1 cellular context compared by ENCODE assay signal in the genomic region with DNA sequence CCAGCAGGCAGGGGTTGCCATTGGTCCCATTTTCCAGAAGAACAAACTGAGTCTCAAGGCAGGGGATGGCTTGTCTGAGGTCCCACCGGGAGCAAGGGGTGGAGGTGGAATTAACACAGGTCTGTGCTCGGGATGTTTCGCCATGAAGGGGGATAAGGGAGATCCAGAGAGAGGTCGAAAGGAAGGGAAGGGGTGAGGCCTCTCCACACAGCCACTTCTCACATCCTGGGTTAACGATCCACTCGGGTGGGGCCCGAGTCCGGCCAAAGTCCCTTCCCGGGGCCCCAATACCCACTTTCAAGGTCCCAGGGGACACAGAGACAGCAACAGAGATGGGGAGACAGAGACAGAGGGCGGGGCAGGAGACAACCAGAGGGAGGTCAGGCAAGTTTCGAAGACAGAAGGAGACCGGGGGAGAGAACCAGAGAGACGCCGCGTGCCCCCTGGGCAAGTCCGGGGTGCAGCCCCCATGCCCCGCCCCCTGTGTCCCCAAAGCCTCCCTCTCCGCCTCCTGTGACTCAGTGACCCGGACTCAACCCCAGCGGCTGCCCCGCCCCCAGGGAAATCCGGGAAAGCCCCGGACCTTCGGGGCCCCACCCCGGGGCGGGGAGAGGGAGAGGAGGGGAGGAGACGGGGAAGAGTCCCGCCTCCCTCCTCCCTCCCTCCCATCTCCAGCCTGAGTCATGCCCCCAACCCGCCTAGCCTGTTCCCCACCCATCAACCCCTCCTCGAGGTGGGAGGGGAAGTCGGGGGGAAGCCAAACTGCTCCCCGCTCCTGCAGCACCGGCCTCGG.
TF ChIP-seq lines count a peak whose summit lies in the region.

No MANE protein-coding gene starts in this region.

TF ChIP-seq in K562, 482 proteins besides CTCF, POLR2A, EP300 and RAD21 (continued from another document):
- TF ChIP-seq, protein P1, sequence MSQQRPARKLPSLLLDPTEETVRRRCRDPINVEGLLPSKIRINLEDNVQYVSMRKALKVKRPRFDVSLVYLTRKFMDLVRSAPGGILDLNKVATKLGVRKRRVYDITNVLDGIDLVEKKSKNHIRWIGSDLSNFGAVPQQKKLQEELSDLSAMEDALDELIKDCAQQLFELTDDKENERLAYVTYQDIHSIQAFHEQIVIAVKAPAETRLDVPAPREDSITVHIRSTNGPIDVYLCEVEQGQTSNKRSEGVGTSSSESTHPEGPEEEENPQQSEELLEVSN (IDR thresholded peaks at IDR 0.05; ENCODE audit: borderline replicate concordance in 1 of 2, extremely low read depth in 1 of 2, insufficient read depth in 1 of 2, insufficient read length in 1 of 2, low read depth in 1 of 2, low read length in 1 of 2, poor library complexity in 1 of 2, severe bottlenecking in 1 of 2) = peak in 1 of 2 experiments; percentile 11
- TF ChIP-seq NCOR1 (IDR thresholded peaks at IDR 0.05) (peak; percentile 39; the same call in 1 of the 2 replicates), RCOR1 (IDR thresholded peaks at IDR 0.05; ENCODE audit: borderline replicate concordance in 1 of 2, low read depth in 2 of 2, low read length in 2 of 2) (0 out of 4 replicates have a peak, but pooled peaks of 1 of the 2 experiments have one; percentile 64), ARID1B (IDR thresholded peaks at IDR 0.05) (peak; percentile 15; the same call in 1 of the 2 replicates), TOE1 (IDR thresholded peaks at IDR 0.05; ENCODE audit: borderline replicate concordance) (peak; percentile 11; the same call in 1 of the 2 replicates), TOE1 (CRISPR knock-in tag; IDR thresholded peaks at IDR 0.05; ENCODE audit: borderline replicate concordance, low read depth) (no peak), NFE2 (IDR thresholded peaks at IDR 0.05; ENCODE audit: low read depth) (peak; percentile 66), RBM39 (optimal IDR thresholded peaks at IDR 0.05; ENCODE audit: low read depth, low read length) (no peak), SRF (CRISPR knock-in tag; IDR thresholded peaks at IDR 0.05) (peak in 1 of 2 experiments; percentile 37; a peak in 1 of 4 replicates), HMGN3 (IDR thresholded peaks at IDR 0.05; ENCODE audit: borderline replicate concordance, extremely low read depth, insufficient read length, low read depth, low read length) (peak; percentile 70), KDM4B (IDR thresholded peaks at IDR 0.05; ENCODE audit: borderline replicate concordance in 2 of 2, low read depth in 1 of 2) (peak in 1 of 2 experiments; percentile 88; a peak in 1 of 4 replicates), NR2C2 (CRISPR knock-in tag; IDR thresholded peaks at IDR 0.05) (no peak), NR2C2 (tag; IDR thresholded peaks at IDR 0.05) (peak; percentile 69), KDM1A (IDR thresholded peaks at IDR 0.05) (peak; percentile 74 to 88; a peak in 3 of 4 replicates), C11orf30 (IDR thresholded peaks at IDR 0.05; ENCODE audit: low read depth) (peak; percentile 59; the same call in 1 of the 2 replicates), FOSL1 (tag; conservative IDR thresholded peaks at IDR 0.05) (peak; percentile 86), CTBP1 (IDR thresholded peaks at IDR 0.05; ENCODE audit: borderline replicate concordance) (peak; percentile 28; the same call in 1 of the 2 replicates), JUN (IDR thresholded peaks at IDR 0.05; ENCODE audit: borderline replicate concordance, low read depth, low read length) (peak; percentile 68; the same call in 1 of the 2 replicates), JUN (CRISPR knock-in tag; IDR thresholded peaks at IDR 0.05; ENCODE audit: borderline replicate concordance) (no peak), TBL1XR1 (IDR thresholded peaks at IDR 0.05; ENCODE audit: low read length in 2 of 2) (peak in 1 of 2 experiments; percentile 31; a peak in 1 of 4 replicates), BCOR (IDR thresholded peaks at IDR 0.05) (peak; percentile 95; the same call in 1 of the 2 replicates), SP1 (CRISPR knock-in tag; IDR thresholded peaks at IDR 0.05) (no peak; the same call in 1 of the 2 replicates)
- TF ChIP-seq, protein P2, sequence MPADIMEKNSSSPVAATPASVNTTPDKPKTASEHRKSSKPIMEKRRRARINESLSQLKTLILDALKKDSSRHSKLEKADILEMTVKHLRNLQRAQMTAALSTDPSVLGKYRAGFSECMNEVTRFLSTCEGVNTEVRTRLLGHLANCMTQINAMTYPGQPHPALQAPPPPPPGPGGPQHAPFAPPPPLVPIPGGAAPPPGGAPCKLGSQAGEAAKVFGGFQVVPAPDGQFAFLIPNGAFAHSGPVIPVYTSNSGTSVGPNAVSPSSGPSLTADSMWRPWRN (IDR thresholded peaks at IDR 0.05; ENCODE audit: low read depth) = no peak
- TF ChIP-seq, protein P3, sequence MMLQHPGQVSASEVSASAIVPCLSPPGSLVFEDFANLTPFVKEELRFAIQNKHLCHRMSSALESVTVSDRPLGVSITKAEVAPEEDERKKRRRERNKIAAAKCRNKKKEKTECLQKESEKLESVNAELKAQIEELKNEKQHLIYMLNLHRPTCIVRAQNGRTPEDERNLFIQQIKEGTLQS (IDR thresholded peaks at IDR 0.05) = peak; percentile 61
- TF ChIP-seq, protein P3 (CRISPR knock-in tag; conservative IDR thresholded peaks at IDR 0.05) = no peak
- TF ChIP-seq, protein P4, sequence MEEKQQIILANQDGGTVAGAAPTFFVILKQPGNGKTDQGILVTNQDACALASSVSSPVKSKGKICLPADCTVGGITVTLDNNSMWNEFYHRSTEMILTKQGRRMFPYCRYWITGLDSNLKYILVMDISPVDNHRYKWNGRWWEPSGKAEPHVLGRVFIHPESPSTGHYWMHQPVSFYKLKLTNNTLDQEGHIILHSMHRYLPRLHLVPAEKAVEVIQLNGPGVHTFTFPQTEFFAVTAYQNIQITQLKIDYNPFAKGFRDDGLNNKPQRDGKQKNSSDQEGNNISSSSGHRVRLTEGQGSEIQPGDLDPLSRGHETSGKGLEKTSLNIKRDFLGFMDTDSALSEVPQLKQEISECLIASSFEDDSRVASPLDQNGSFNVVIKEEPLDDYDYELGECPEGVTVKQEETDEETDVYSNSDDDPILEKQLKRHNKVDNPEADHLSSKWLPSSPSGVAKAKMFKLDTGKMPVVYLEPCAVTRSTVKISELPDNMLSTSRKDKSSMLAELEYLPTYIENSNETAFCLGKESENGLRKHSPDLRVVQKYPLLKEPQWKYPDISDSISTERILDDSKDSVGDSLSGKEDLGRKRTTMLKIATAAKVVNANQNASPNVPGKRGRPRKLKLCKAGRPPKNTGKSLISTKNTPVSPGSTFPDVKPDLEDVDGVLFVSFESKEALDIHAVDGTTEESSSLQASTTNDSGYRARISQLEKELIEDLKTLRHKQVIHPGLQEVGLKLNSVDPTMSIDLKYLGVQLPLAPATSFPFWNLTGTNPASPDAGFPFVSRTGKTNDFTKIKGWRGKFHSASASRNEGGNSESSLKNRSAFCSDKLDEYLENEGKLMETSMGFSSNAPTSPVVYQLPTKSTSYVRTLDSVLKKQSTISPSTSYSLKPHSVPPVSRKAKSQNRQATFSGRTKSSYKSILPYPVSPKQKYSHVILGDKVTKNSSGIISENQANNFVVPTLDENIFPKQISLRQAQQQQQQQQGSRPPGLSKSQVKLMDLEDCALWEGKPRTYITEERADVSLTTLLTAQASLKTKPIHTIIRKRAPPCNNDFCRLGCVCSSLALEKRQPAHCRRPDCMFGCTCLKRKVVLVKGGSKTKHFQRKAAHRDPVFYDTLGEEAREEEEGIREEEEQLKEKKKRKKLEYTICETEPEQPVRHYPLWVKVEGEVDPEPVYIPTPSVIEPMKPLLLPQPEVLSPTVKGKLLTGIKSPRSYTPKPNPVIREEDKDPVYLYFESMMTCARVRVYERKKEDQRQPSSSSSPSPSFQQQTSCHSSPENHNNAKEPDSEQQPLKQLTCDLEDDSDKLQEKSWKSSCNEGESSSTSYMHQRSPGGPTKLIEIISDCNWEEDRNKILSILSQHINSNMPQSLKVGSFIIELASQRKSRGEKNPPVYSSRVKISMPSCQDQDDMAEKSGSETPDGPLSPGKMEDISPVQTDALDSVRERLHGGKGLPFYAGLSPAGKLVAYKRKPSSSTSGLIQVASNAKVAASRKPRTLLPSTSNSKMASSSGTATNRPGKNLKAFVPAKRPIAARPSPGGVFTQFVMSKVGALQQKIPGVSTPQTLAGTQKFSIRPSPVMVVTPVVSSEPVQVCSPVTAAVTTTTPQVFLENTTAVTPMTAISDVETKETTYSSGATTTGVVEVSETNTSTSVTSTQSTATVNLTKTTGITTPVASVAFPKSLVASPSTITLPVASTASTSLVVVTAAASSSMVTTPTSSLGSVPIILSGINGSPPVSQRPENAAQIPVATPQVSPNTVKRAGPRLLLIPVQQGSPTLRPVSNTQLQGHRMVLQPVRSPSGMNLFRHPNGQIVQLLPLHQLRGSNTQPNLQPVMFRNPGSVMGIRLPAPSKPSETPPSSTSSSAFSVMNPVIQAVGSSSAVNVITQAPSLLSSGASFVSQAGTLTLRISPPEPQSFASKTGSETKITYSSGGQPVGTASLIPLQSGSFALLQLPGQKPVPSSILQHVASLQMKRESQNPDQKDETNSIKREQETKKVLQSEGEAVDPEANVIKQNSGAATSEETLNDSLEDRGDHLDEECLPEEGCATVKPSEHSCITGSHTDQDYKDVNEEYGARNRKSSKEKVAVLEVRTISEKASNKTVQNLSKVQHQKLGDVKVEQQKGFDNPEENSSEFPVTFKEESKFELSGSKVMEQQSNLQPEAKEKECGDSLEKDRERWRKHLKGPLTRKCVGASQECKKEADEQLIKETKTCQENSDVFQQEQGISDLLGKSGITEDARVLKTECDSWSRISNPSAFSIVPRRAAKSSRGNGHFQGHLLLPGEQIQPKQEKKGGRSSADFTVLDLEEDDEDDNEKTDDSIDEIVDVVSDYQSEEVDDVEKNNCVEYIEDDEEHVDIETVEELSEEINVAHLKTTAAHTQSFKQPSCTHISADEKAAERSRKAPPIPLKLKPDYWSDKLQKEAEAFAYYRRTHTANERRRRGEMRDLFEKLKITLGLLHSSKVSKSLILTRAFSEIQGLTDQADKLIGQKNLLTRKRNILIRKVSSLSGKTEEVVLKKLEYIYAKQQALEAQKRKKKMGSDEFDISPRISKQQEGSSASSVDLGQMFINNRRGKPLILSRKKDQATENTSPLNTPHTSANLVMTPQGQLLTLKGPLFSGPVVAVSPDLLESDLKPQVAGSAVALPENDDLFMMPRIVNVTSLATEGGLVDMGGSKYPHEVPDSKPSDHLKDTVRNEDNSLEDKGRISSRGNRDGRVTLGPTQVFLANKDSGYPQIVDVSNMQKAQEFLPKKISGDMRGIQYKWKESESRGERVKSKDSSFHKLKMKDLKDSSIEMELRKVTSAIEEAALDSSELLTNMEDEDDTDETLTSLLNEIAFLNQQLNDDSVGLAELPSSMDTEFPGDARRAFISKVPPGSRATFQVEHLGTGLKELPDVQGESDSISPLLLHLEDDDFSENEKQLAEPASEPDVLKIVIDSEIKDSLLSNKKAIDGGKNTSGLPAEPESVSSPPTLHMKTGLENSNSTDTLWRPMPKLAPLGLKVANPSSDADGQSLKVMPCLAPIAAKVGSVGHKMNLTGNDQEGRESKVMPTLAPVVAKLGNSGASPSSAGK (IDR thresholded peaks at IDR 0.05) = peak; percentile 40
- TF ChIP-seq, protein P5, sequence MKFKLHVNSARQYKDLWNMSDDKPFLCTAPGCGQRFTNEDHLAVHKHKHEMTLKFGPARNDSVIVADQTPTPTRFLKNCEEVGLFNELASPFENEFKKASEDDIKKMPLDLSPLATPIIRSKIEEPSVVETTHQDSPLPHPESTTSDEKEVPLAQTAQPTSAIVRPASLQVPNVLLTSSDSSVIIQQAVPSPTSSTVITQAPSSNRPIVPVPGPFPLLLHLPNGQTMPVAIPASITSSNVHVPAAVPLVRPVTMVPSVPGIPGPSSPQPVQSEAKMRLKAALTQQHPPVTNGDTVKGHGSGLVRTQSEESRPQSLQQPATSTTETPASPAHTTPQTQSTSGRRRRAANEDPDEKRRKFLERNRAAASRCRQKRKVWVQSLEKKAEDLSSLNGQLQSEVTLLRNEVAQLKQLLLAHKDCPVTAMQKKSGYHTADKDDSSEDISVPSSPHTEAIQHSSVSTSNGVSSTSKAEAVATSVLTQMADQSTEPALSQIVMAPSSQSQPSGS (CRISPR knock-in tag; IDR thresholded peaks at IDR 0.05) = no peak
